8 cellular contexts compared by ENCODE assay signal in genomic region chr14:105525861-105526780, GRCh38. TPM values are rescaled to one million over a fixed set of nuclear protein-coding genes. Genes with fewer than 3 reads are reported as not detected.
DNase-seq lines count a peak whose midpoint lies in the region; ATAC-seq and TF ChIP-seq lines count a peak whose summit lies in the region.

Gene TMEM121 (plus strand): TSS chr14:105526583. CDS start chr14:105528835, 2,252 bp downstream.

- peaks cover 12 to 21% of the 10 kb centered on the region in 2 donors for H3K4me1 ChIP-seq in ascending aorta
- no peaks in the 10 kb centered on the region for H3K4me1 ChIP-seq in right cardiac atrium (ENCODE audit: control insufficient read depth, insufficient read depth, low read length)
- peaks cover 0 to 38% (median 32%) of the 10 kb centered on the region in 4 donors for H3K4me1 ChIP-seq in sigmoid colon

- H3K27ac ChIP-seq in ascending aorta (peak within 1 kb of the TSS; percentile 40 to 55), right cardiac atrium (ENCODE audit: low read length) (no peak within 1 kb of the TSS), sigmoid colon (peak within 1 kb of the TSS; percentile 45 to 57 (median 50))

- peak; percentile 58 for DNase-seq in COLO668 (lab: John Stamatoyannopoulos, UW; ENCODE audit: unreplicated experiment)
- DNase-seq in NAMALWA (ENCODE audit: low spot score), result peak; percentile 39
- DNase-seq in ascending aorta (ENCODE audit: low spot score in 2 of 2), result no peak
- peak in 2 of 3 donors; percentile 73 to 74 for DNase-seq in right cardiac atrium
- DNase-seq in sigmoid colon, result no peak
- no peak for DNase-seq in NCI-H2029 treated with DMSO at 0.1 percent for 48 hours (lab: John Stamatoyannopoulos, UW)
- DNase-seq in GDM1 (lab: John Stamatoyannopoulos, UW), result no peak

- H3K36me3 ChIP-seq in ascending aorta (no peaks in the 10 kb centered on the region), sigmoid colon (no peaks in the 10 kb centered on the region)

- WGBS in right cardiac atrium, result 1% methylated on average over 89 of the region's 89 CpGs
- 2% methylated on average over 89 of the region's 89 CpGs for WGBS in sigmoid colon, 2 donors

- H3K4me3 ChIP-seq in ascending aorta (peak within 1 kb of the TSS; percentile 69 to 91), right cardiac atrium (ENCODE audit: low read length) (peak within 1 kb of the TSS; percentile 62), sigmoid colon (peak within 1 kb of the TSS; percentile 57 to 75 (median 62))

- intact Hi-C loops in ascending aorta (cut with DNase I), result loop anchor here (2.0 to 5.0 kb wide), 3 partner anchors 35 to 434 kb away; partner anchors contain the start of gene TEDC1
- intact Hi-C loops in right cardiac atrium (cut with DNase I), result loop anchor here in 1 of 4 donors (10.0 kb wide), 1 partner anchor 151 kb away; no protein-coding TSS in a partner anchor
- intact Hi-C loops in sigmoid colon (cut with DNase I), result loop anchor here (5.0 to 10.0 kb wide), 3 partner anchors 51 to 321 kb away; partner anchors contain the start of gene CRIP2

- TF ChIP-seq CTCF in ascending aorta (IDR thresholded peaks at IDR 0.05) (no peak), sigmoid colon (IDR thresholded peaks at IDR 0.05) (no peak)

- ATAC-seq in right cardiac atrium, result peak; percentile 3 to 6
- no peak for ATAC-seq in HG03095 (IDR thresholded peaks at IDR 0.05; ENCODE audit: unreplicated experiment)

- H3K27me3 ChIP-seq in ascending aorta (no peaks in the 10 kb centered on the region), right cardiac atrium (ENCODE audit: control insufficient read depth, insufficient read depth) (no peaks in the 10 kb centered on the region), sigmoid colon (peaks cover 0 to 21% (median 19%) of the 10 kb centered on the region in 3 donors)

- TF ChIP-seq EP300 in sigmoid colon (IDR thresholded peaks at IDR 0.05), result no peak

- H3K9me3 ChIP-seq in ascending aorta (no peaks in the 10 kb centered on the region), right cardiac atrium (ENCODE audit: control insufficient read depth, low read length) (no peaks in the 10 kb centered on the region), sigmoid colon (no peaks in the 10 kb centered on the region)

- no peak for TF ChIP-seq POLR2A in sigmoid colon (IDR thresholded peaks at IDR 0.05)

RNA-seq across cellular contexts. Expression of gene TMEM121, which starts in this region (rescaled TPM):
- 34.6 TPM for total RNA-seq in ascending aorta
- total RNA-seq in right cardiac atrium, result 1 to 10 TPM; 2.8 to 4.4 (median 3.6) TPM
- 2.3 TPM for polyA plus RNA-seq in right cardiac atrium
- 1 to 10 TPM; 3.0 to 8.0 (median 6.2) TPM for total RNA-seq in sigmoid colon
- 1 to 10 TPM in 1 of 3 donors, not detected in 2; 2.3 TPM for polyA plus RNA-seq in sigmoid colon

Comparison
In these comparisons a context has a peak if more than half of its experiments do, and no peak if none do; other contexts are left out.
1. DNase-seq: peak in COLO668 (single experiment), NAMALWA (single experiment) and right cardiac atrium (2 of 3); none in ascending aorta (0 of 2), sigmoid colon (single experiment), NCI-H2029 treated with DMSO at 0.1 percent for 48 hours (single experiment) and GDM1 (single experiment).
2. Peak in every context shown above with its lines, with median percentiles within 50 percentile points of each other: H3K4me3 ChIP-seq.